8 cellular contexts compared by ENCODE assay signal in genomic region chr1:203026666-203027663, GRCh38.
DNase-seq lines count a peak whose midpoint lies in the region; ATAC-seq and TF ChIP-seq lines count a peak whose summit lies in the region.

No MANE protein-coding gene starts in this region.

- H3K9me3 ChIP-seq in muscle layer of duodenum (ENCODE audit: control insufficient read depth in 1 of 2, low read length in 2 of 2), result no peaks in the 10 kb centered on the region

- peaks cover 13 to 27% of the 10 kb centered on the region in 2 donors for H3K36me3 ChIP-seq in muscle layer of duodenum (ENCODE audit: control insufficient read depth in 1 of 2, insufficient read depth in 2 of 2, low read length in 2 of 2)

- no peak overlapping the region for H3K27ac Mint-ChIP-seq in dendritic cell treated with granulocyte-macrophage colony-stimulating factor and Interleukin-4, amounts not matched to agents 40 ng/mL and 50 ng/mL, for 4 days

- H3K4me1 ChIP-seq in muscle layer of duodenum (ENCODE audit: control insufficient read depth in 1 of 2, insufficient read depth in 2 of 2, low read length in 2 of 2), result peaks cover 0 to 20% of the 10 kb centered on the region in 2 donors

- intact Hi-C loops in dendritic cell treated with granulocyte-macrophage colony-stimulating factor and Interleukin-4, amounts not matched to agents 40 ng/mL and 50 ng/mL, for 4 days (cut with micrococcal nuclease), result no loop called here

- H3K9me3 Mint-ChIP-seq in dendritic cell treated with granulocyte-macrophage colony-stimulating factor and Interleukin-4, amounts not matched to agents 40 ng/mL and 50 ng/mL, for 4 days, result peaks cover 10% of the 10 kb centered on the region

- no peak for TF ChIP-seq CTCF in LNCaP clone FGC (IDR thresholded peaks at IDR 0.05; ENCODE audit: control insufficient read depth, extremely low read depth, insufficient read depth)

- no peak overlapping the region for H3K27ac ChIP-seq in muscle layer of duodenum (ENCODE audit: low read length)

- H3K36me3 Mint-ChIP-seq in dendritic cell treated with granulocyte-macrophage colony-stimulating factor and Interleukin-4, amounts not matched to agents 40 ng/mL and 50 ng/mL, for 4 days (ENCODE audit: low read depth), result peaks cover 39% of the 10 kb centered on the region

- peaks cover 24% of the 10 kb centered on the region for H3K4me1 Mint-ChIP-seq in dendritic cell treated with granulocyte-macrophage colony-stimulating factor and Interleukin-4, amounts not matched to agents 40 ng/mL and 50 ng/mL, for 4 days (ENCODE audit: low read depth)

- peak; percentile 43 for DNase-seq in activated effector memory CD4-positive, alpha-beta T cell treated with anti-CD3 and anti-CD28 coated beads, Interleukin-2, amount 50 U/mL, for 16 hours
- no peak for DNase-seq in activated effector memory CD4-positive, alpha-beta T cell treated with Interleukin-2 at 50 U/mL for 16 hours
- DNase-seq in LNCaP clone FGC (ENCODE audit: low read depth) (no peak), HPDE6-E6E7 (ENCODE audit: extremely low spot score) (no peak), DMS153 (lab: John Stamatoyannopoulos, UW) (no peak)

- peak overlapping the region; percentile 66 for H3K4me3 Mint-ChIP-seq in dendritic cell treated with granulocyte-macrophage colony-stimulating factor and Interleukin-4, amounts not matched to agents 40 ng/mL and 50 ng/mL, for 4 days

- no peak for ATAC-seq in GM19455 (IDR thresholded peaks at IDR 0.05; ENCODE audit: unreplicated experiment)

- H3K27me3 Mint-ChIP-seq in dendritic cell treated with granulocyte-macrophage colony-stimulating factor and Interleukin-4, amounts not matched to agents 40 ng/mL and 50 ng/mL, for 4 days, result peaks cover 32% of the 10 kb centered on the region

- H3K4me3 ChIP-seq in LNCaP clone FGC (ENCODE audit: low read depth, low read length) (peak overlapping the region; percentile 88), muscle layer of duodenum (ENCODE audit: low read depth in 1 of 2, low read length in 2 of 2) (peak overlapping the region; percentile 65 to 70)

- no peaks in the 10 kb centered on the region for H3K27me3 ChIP-seq in muscle layer of duodenum (ENCODE audit: low read depth, low read length)
